21 cellular contexts compared by ENCODE assay signal in genomic region chr7:103432713-103433112, GRCh38. TPM values are rescaled to one million over a fixed set of nuclear protein-coding genes. Genes with fewer than 3 reads are reported as not detected.
DNase-seq lines count a peak whose midpoint lies in the region; ATAC-seq, FAIRE-seq and TF ChIP-seq lines count a peak whose summit lies in the region.
"Had no signal": no experiment of that assay in that cellular context is flagged by ENCODE, and none has a peak within 500 bp of the region (broad histone marks: within the 10 kb centered on the region; RNA-seq: fewer than 3 reads in every experiment).

No MANE protein-coding gene starts in this region.

- H4K8ac ChIP-seq in trophoblast cell (ENCODE audit: low read depth, low read length), result no peak overlapping the region

- no peaks in the 10 kb centered on the region for H3K9me3 ChIP-seq in trophoblast cell (ENCODE audit: insufficient read depth, low read depth, low read length)

- DNase-seq in Daoy (ENCODE audit: low read depth) (peak; percentile 48), SW480 (ENCODE audit: low spot score) (peak; percentile 71), trophoblast cell (no peak), GM12892 (ENCODE audit: insufficient read length) (no peak), dedifferentiated amniotic fluid mesenchymal stem cell (ENCODE audit: extremely low spot score) (no peak)
- DNase-seq in stimulated activated CD4-positive, alpha-beta T cell treated with anti-CD3 and anti-CD28 coated beads, Interleukin-4, amount 100 ng/mL, for 4 hours, result no peak
- DNase-seq: activated CD8-positive, alpha-beta T cell treated with anti-CD3 and anti-CD28 coated beads for 36 hours; anterior cingulate cortex; DMS153; heart right ventricle; NCI-H1092 treated with DMSO at 0.1 percent for 48 hours had no signal

- H2BK12ac ChIP-seq in trophoblast cell (ENCODE audit: low read length), result no peak overlapping the region

- H3K4ac ChIP-seq in trophoblast cell (ENCODE audit: low read depth, low read length), result no peak overlapping the region

- peak; percentile 65 for ATAC-seq in GM18907 (IDR thresholded peaks at IDR 0.05; ENCODE audit: unreplicated experiment)
- peak; percentile 72 for ATAC-seq in HG03095 (IDR thresholded peaks at IDR 0.05; ENCODE audit: unreplicated experiment)
- ATAC-seq: activated CD8-positive, alpha-beta T cell treated with anti-CD3 and anti-CD28 coated beads for 36 hours; heart right ventricle had no signal

- H3K4me2 ChIP-seq in trophoblast cell (ENCODE audit: low read length), result no peak overlapping the region
- H3K4me2 ChIP-seq: smooth muscle cell had no signal

- H4K91ac ChIP-seq in trophoblast cell (ENCODE audit: low read depth, low read length), result no peak overlapping the region

- no peak overlapping the region for H2BK120ac ChIP-seq in trophoblast cell (ENCODE audit: insufficient read depth, low read length, poor library complexity)

- no peak overlapping the region for H3K9ac ChIP-seq in trophoblast cell (ENCODE audit: low read length)

- no CpG with 5 or more reads among the region's 1 CpG for WGBS in trophoblast cell (ENCODE audit: extremely low coverage, insufficient coverage, insufficient read length)

- FAIRE-seq in GM12892 (lab: Jason Lieb, UNC), result no peak
- FAIRE-seq: colon, keratinocyte had no signal

- no peaks in the 10 kb centered on the region for H3K36me3 ChIP-seq in trophoblast cell (ENCODE audit: control insufficient read depth in 1 of 2, insufficient read depth in 2 of 2, low read length in 2 of 2)
- H3K36me3 ChIP-seq: HAP-1, heart right ventricle had no signal

- H3K79me2 ChIP-seq in trophoblast cell (ENCODE audit: control insufficient read depth, insufficient read depth, low read length, poor library complexity), result no peaks in the 10 kb centered on the region

- H3K4me3 ChIP-seq in trophoblast cell (ENCODE audit: low read depth, low read length), result no peak overlapping the region
- H3K4me3 ChIP-seq: HAP-1, heart right ventricle, smooth muscle cell had no signal

- no peak overlapping the region for H3K14ac ChIP-seq in trophoblast cell (ENCODE audit: low read length)

- no peak overlapping the region for H2BK5ac ChIP-seq in trophoblast cell (ENCODE audit: low read depth, low read length, poor library complexity)

- no peak overlapping the region for H3K18ac ChIP-seq in trophoblast cell (ENCODE audit: low read length)

- H3K27ac ChIP-seq in trophoblast cell (ENCODE audit: low read depth, low read length), result no peak overlapping the region
- H3K27ac ChIP-seq: heart right ventricle had no signal

- no peaks in the 10 kb centered on the region for H3K27me3 ChIP-seq in trophoblast cell (ENCODE audit: insufficient read depth, low read length)

- H2AK5ac ChIP-seq in trophoblast cell (ENCODE audit: low read length), result no peak overlapping the region

- no peak overlapping the region for H3K23ac ChIP-seq in trophoblast cell (ENCODE audit: low read length)

- no peak overlapping the region for H4K12ac ChIP-seq in trophoblast cell (ENCODE audit: low read depth, low read length)

- H2AFZ ChIP-seq in trophoblast cell (ENCODE audit: insufficient read depth, low read length, poor library complexity), result no peak overlapping the region

- no peaks in the 10 kb centered on the region for H3K4me1 ChIP-seq in trophoblast cell (ENCODE audit: control insufficient read depth in 1 of 2, insufficient read depth in 2 of 2, low read length in 2 of 2)
- H3K4me1 ChIP-seq: HAP-1, heart right ventricle had no signal

- no peak for TF ChIP-seq POLR2A in GM12892 (IDR thresholded peaks at IDR 0.05; ENCODE audit: low read depth, low read length)

- no peaks in the 10 kb centered on the region for H3K79me1 ChIP-seq in trophoblast cell (ENCODE audit: low read length)

RNA-seq across cellular contexts. Expression of gene SLC26A5, which starts 13.3 kb away (rescaled TPM):
- not detected in 2 replicates for total RNA-seq in Daoy (2014; rRNA removed; shearing (Covaris generic))
- polyA plus RNA-seq in trophoblast cell (2013), result not detected in 2 replicates
- not detected for polyA plus RNA-seq in GM12892 (2012; ENCODE audit: missing spikeins)
- total RNA-seq: activated CD8-positive, alpha-beta T cell treated with anti-CD3 and anti-CD28 coated beads for 36 hours; activated T-helper 2 cell treated with anti-CD3 and anti-CD28 coated beads, Interferon-gamma antibody, Interleukin-2, Interleukin-4, amounts not matched to agents 10 μg/mL and 5 μg/mL and 100 μg/mL, durations not matched to agents 14 hours and 24 hours and 36 hours; epithelial cell of proximal tubule; heart right ventricle; mononuclear cell; osteocyte; smooth muscle cell had no signal
- polyA plus RNA-seq: heart right ventricle, keratinocyte, smooth muscle cell had no signal

Comparison
In these comparisons a context has a peak if more than half of its experiments do, and no peak if none do; other contexts are left out.
1. DNase-seq: peak in Daoy (single experiment) and SW480 (single experiment); none in trophoblast cell (0 of 2), GM12892 (single experiment), dedifferentiated amniotic fluid mesenchymal stem cell (single experiment) and stimulated activated CD4-positive, alpha-beta T cell treated with anti-CD3 and anti-CD28 coated beads, Interleukin-4, amount 100 ng/mL, for 4 hours (0 of 2).